16 cellular contexts compared by ENCODE assay signal in the genomic region with DNA sequence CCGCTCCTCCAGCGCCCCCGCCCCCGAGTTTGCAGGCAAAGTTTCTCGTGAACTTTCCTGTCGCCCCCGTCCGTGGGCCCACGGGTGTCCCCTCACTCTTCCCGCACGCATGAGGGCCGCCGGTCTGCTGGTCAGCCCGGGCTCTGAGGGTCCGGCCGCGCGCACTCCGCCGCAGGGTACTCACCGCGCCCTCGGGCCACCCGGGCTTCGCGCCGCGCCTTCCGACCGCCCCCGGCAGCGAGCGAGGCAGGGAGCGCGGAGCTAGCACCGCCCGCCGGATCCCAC. TPM values are rescaled to one million over a fixed set of nuclear protein-coding genes. Genes with fewer than 3 reads are reported as not detected.
DNase-seq lines count a peak whose midpoint lies in the region; ATAC-seq and TF ChIP-seq lines count a peak whose summit lies in the region.
"Had no signal": no experiment of that assay in that cellular context is flagged by ENCODE, and none has a peak within 500 bp of the region (broad histone marks: within the 10 kb centered on the region; RNA-seq: fewer than 3 reads in every experiment).

No MANE protein-coding gene starts in this region.

- TF ChIP-seq EP300 in gastroesophageal sphincter (IDR thresholded peaks at IDR 0.05): no peak
- TF ChIP-seq EP300 in ovary (IDR thresholded peaks at IDR 0.05): no peak

- intact Hi-C loops in Right ventricle myocardium inferior (cut with DNase I): no loop called here
- intact Hi-C loops in ovary (cut with DNase I): no loop called here
- intact Hi-C loops in upper lobe of right lung (cut with DNase I): no loop called here
- intact Hi-C loops in Calu3 (cut with micrococcal nuclease; ENCODE audit: unreplicated experiment): no loop called here

- no peak for ATAC-seq in Right ventricle myocardium inferior
- ATAC-seq in gastroesophageal sphincter: no peak
- no peak for ATAC-seq in upper lobe of right lung
- ATAC-seq in HG03457 (IDR thresholded peaks at IDR 0.05; ENCODE audit: unreplicated experiment): no peak
- ATAC-seq: PC-3 had no signal

- peaks cover 6% of the 10 kb centered on the region for H3K36me3 Mint-ChIP-seq in Calu3 (ENCODE audit: insufficient read depth, unreplicated experiment)
- H3K36me3 Mint-ChIP-seq: activated naive CD8-positive, alpha-beta T cell had no signal

- TF ChIP-seq CTCF in cardiac muscle cell (IDR thresholded peaks at IDR 0.05; ENCODE audit: low read depth, low read length) (no peak), gastroesophageal sphincter (IDR thresholded peaks at IDR 0.05) (no peak), ovary (IDR thresholded peaks at IDR 0.05) (no peak), upper lobe of right lung (IDR thresholded peaks at IDR 0.05) (no peak), Calu3 (IDR thresholded peaks at IDR 0.05; ENCODE audit: unreplicated experiment) (no peak)

- TF ChIP-seq POLR2A in gastroesophageal sphincter (IDR thresholded peaks at IDR 0.05): no peak
- TF ChIP-seq POLR2A in ovary (IDR thresholded peaks at IDR 0.05): no peak

- H3K27me3 Mint-ChIP-seq in Calu3 (ENCODE audit: unreplicated experiment): peaks cover 96% of the 10 kb centered on the region

- H3K9me3 Mint-ChIP-seq in Calu3 (ENCODE audit: low read depth, unreplicated experiment): no peaks in the 10 kb centered on the region
- H3K9me3 Mint-ChIP-seq: activated CD4-positive, alpha-beta memory T cell treated with anti-CD3 and anti-CD28 coated beads, Interleukin-2, amount 10 ng/mL, durations not matched to agents 7 days and 5 days had no signal

- H3K4me1 ChIP-seq in cardiac muscle cell (ENCODE audit: low read depth): peaks cover 4% of the 10 kb centered on the region
- peaks cover 0 to 64% (median 26%) of the 10 kb centered on the region in 3 donors for H3K4me1 ChIP-seq in gastroesophageal sphincter
- H3K4me1 ChIP-seq in ovary (ENCODE audit: insufficient read depth): peaks cover 3% of the 10 kb centered on the region
- H3K4me1 ChIP-seq in upper lobe of right lung: peaks cover 27% of the 10 kb centered on the region

- CTCF ChIA-PET in Calu3 (lab: Charles Lee): interaction anchor here (0.7 kb wide), 1 partner anchor 87 kb away, joined by 5 read pairs; no protein-coding TSS in a partner anchor

- H3K4me3 ChIP-seq in cardiac muscle cell: peak overlapping the region; percentile 65
- peak overlapping the region; percentile 16 to 68 for H3K4me3 ChIP-seq in gastroesophageal sphincter
- H3K4me3 ChIP-seq in ovary: peak overlapping the region; percentile 46
- H3K4me3 ChIP-seq in upper lobe of right lung: peak overlapping the region; percentile 41
- H3K4me3 ChIP-seq: mucosa of descending colon had no signal

- H3K36me3 ChIP-seq in cardiac muscle cell: no peaks in the 10 kb centered on the region
- no peaks in the 10 kb centered on the region for H3K36me3 ChIP-seq in gastroesophageal sphincter
- no peaks in the 10 kb centered on the region for H3K36me3 ChIP-seq in ovary
- H3K36me3 ChIP-seq in upper lobe of right lung: no peaks in the 10 kb centered on the region

- H3K9me3 ChIP-seq in cardiac muscle cell (ENCODE audit: low read depth) (no peaks in the 10 kb centered on the region), gastroesophageal sphincter (no peaks in the 10 kb centered on the region), ovary (no peaks in the 10 kb centered on the region), upper lobe of right lung (no peaks in the 10 kb centered on the region)
- H3K9me3 ChIP-seq: mucosa of descending colon had no signal

- H3K27ac ChIP-seq in cardiac muscle cell: no peak overlapping the region
- peak overlapping the region in 1 of 4 donors; percentile 40 for H3K27ac ChIP-seq in gastroesophageal sphincter
- H3K27ac ChIP-seq in ovary: no peak overlapping the region
- no peak overlapping the region for H3K27ac ChIP-seq in upper lobe of right lung

- H3K4me1 Mint-ChIP-seq in Calu3 (ENCODE audit: low read depth, unreplicated experiment): no peaks in the 10 kb centered on the region

- no peak overlapping the region for H3K4me3 Mint-ChIP-seq in Calu3 (ENCODE audit: low read depth, unreplicated experiment)

- no TSS peak for BruUV-seq in Calu3 (replicated peaks; lab: Mats Ljungman, UMichigan)

- DNase-seq in cardiac muscle cell (ENCODE audit: low read depth in 1 of 2, low spot score in 1 of 2) (no peak), Right ventricle myocardium inferior (ENCODE audit: missing footprints) (no peak), ovary (peak in 1 of 5 donors; percentile 41), upper lobe of right lung (no peak), NCI-H82 treated with DMSO at 0.1 percent for 48 hours (lab: John Stamatoyannopoulos, UW; ENCODE audit: unreplicated experiment) (no peak), Calu3 (no peak)
- DNase-seq: ACHN; activated CD4-positive, alpha-beta memory T cell treated with anti-CD3 and anti-CD28 coated beads, Interleukin-2, amount 10 ng/mL, durations not matched to agents 7 days and 5 days; dermis blood vessel endothelial cell; DND-41; PC-3 had no signal

- 0% methylated on average over 7 of the region's 38 CpGs; no CpG with 5 or more reads in 1 of the 2 donors for WGBS in gastroesophageal sphincter (ENCODE audit: low coverage in 1 of 2), 2 donors
- 1 to 2% (median 1%) methylated on average over 29 to 38 of the region's 38 CpGs for WGBS in ovary, 3 donors

- H3K27ac Mint-ChIP-seq in Calu3 (ENCODE audit: unreplicated experiment): no peak overlapping the region

- H3K27me3 ChIP-seq in cardiac muscle cell (peaks cover 47% of the 10 kb centered on the region), gastroesophageal sphincter (peaks cover 96% of the 10 kb centered on the region), ovary (no peaks in the 10 kb centered on the region), upper lobe of right lung (peaks cover 80% of the 10 kb centered on the region)

RNA-seq across cellular contexts. Expression of a gene that starts 0.2 kb away (rescaled TPM):
- total RNA-seq in cardiac muscle cell (23.1 and 29.8 TPM in 2 replicates), Right ventricle myocardium inferior (8.7 TPM), gastroesophageal sphincter (10 to 100 TPM in 1 of 4 donors, 1 to 10 TPM in 1, under 1 TPM in 2; 0.47 to 11.6 (median 1.6) TPM), ovary (1 to 10 TPM; 1.3 to 3.7 (median 2.6) TPM), upper lobe of right lung (2.9 TPM), Calu3 (2022) (0.44 TPM in 1 of 2 replicates, not detected in the other)
- polyA plus RNA-seq in cardiac muscle cell (15.5 and 22.4 TPM in 2 replicates), ovary (1 to 10 TPM; 1.2 to 4.7 TPM)
- total RNA-seq: activated CD4-positive, alpha-beta memory T cell treated with anti-CD3 and anti-CD28 coated beads, Interleukin-2, amount 10 ng/mL, durations not matched to agents 7 days and 5 days; dermis blood vessel endothelial cell; PC-3 had no signal

RNA-seq across cellular contexts. Expression of a gene that starts 22.6 kb away (rescaled TPM):
- total RNA-seq in cardiac muscle cell (68.4 and 71.6 TPM in 2 replicates), Right ventricle myocardium inferior (38.3 TPM), gastroesophageal sphincter (10 to 100 TPM; 16.6 to 29.4 (median 21.2) TPM), ovary (10 to 100 TPM; 14.4 to 26.0 (median 20.6) TPM), upper lobe of right lung (16.7 TPM), Calu3 (2022) (17.6 and 19.9 TPM in 2 replicates)
- polyA plus RNA-seq in cardiac muscle cell (84.3 and 89.4 TPM in 2 replicates), ovary (10 to 100 TPM in 1 of 2 donors, 1 to 10 TPM in 1; 5.4 to 28.8 TPM)

RNA-seq across cellular contexts. Expression of a gene that starts 31.0 kb away (rescaled TPM):
- total RNA-seq in cardiac muscle cell (79.8 and 82.7 TPM in 2 replicates), Right ventricle myocardium inferior (133 TPM), gastroesophageal sphincter (100 to 1,000 TPM in 2 of 4 donors, 10 to 100 TPM in 2; 80.5 to 136 (median 98.7) TPM), ovary (100 to 1,000 TPM in 1 of 7 donors, 10 to 100 TPM in 6; 56.4 to 103 (median 95.3) TPM), upper lobe of right lung (59.3 TPM), Calu3 (2022) (50.8 and 51.8 TPM in 2 replicates)
- polyA plus RNA-seq in cardiac muscle cell (172 and 180 TPM in 2 replicates), ovary (100 to 1,000 TPM in 1 of 2 donors, 10 to 100 TPM in 1; 62.4 to 106 TPM)

RNA-seq across cellular contexts. Expression of a gene that starts 39.6 kb away (rescaled TPM):
- 0.27 and 1.7 TPM in 2 replicates for total RNA-seq in cardiac muscle cell
- polyA plus RNA-seq in cardiac muscle cell: 1.4 TPM in 1 of 2 replicates, not detected in the other
- not detected for total RNA-seq in Right ventricle myocardium inferior
- not detected for total RNA-seq in gastroesophageal sphincter
- under 1 TPM in 1 of 7 donors, not detected in 6; 0.40 TPM for total RNA-seq in ovary
- under 1 TPM in 1 of 2 donors, not detected in 1; 0.07 TPM for polyA plus RNA-seq in ovary
- total RNA-seq in upper lobe of right lung: not detected
- total RNA-seq in Calu3 (2022): not detected in 2 replicates
- total RNA-seq: M059J, mucosa of descending colon, PC-3 had no signal

RNA-seq across cellular contexts. Expression of a gene that starts 48.3 kb away (rescaled TPM):
- total RNA-seq in cardiac muscle cell (106 and 125 TPM in 2 replicates), Right ventricle myocardium inferior (25.6 TPM), gastroesophageal sphincter (100 to 1,000 TPM in 1 of 4 donors, 10 to 100 TPM in 3; 58.2 to 152 (median 87.8) TPM), ovary (10 to 100 TPM; 47.2 to 73.9 (median 54.3) TPM), upper lobe of right lung (40.5 TPM), Calu3 (2022) (65.6 and 80.1 TPM in 2 replicates)
- polyA plus RNA-seq in cardiac muscle cell (137 and 144 TPM in 2 replicates), ovary (10 to 100 TPM; 52.7 to 92.4 TPM)
